ENCODE assay signal across 11 cellular contexts in genomic region chr22:29032014-29032475, GRCh38. TPM values are rescaled to one million over a fixed set of nuclear protein-coding genes. Genes with fewer than 3 reads are reported as not detected.
DNase-seq lines count a peak whose midpoint lies in the region; ATAC-seq and TF ChIP-seq lines count a peak whose summit lies in the region.
"Had no signal": no experiment of that assay in that cellular context is flagged by ENCODE, and none has a peak within 500 bp of the region (broad histone marks: within the 10 kb centered on the region; RNA-seq: fewer than 3 reads in every experiment).

No MANE protein-coding gene starts in this region.

- H3K27ac ChIP-seq in brain microvascular endothelial cell (peak overlapping the region; percentile 94), stomach smooth muscle (ENCODE audit: low read length) (peak overlapping the region; percentile 84), MM.1S (ENCODE audit: low read length) (no peak overlapping the region)

- no peaks in the 10 kb centered on the region for H3K79me2 ChIP-seq in MM.1S (ENCODE audit: low read length)

- H3K36me3 ChIP-seq in brain microvascular endothelial cell (replicated peaks) (no peaks in the 10 kb centered on the region), stomach smooth muscle (ENCODE audit: control insufficient read depth in 2 of 2, insufficient read depth in 2 of 2, low read length in 2 of 2) (peaks cover 0 to 2% of the 10 kb centered on the region in 2 donors), MM.1S (replicated peaks; ENCODE audit: insufficient read depth, low read length) (no peaks in the 10 kb centered on the region)

- no peaks in the 10 kb centered on the region for H3K9me3 Mint-ChIP-seq in activated CD4-positive, alpha-beta memory T cell treated with anti-CD3 and anti-CD28 coated beads for 36 hours
- H3K9me3 Mint-ChIP-seq: T-helper 2 cell treated with Interferon-gamma antibody and Interleukin-4, amounts not matched to agents 5 μg/mL and 100 μg/mL, for 36 hours had no signal

- H3K9me2 ChIP-seq in MM.1S (replicated peaks; ENCODE audit: insufficient read depth, low read length): no peaks in the 10 kb centered on the region

- H3K9ac ChIP-seq in stomach smooth muscle (ENCODE audit: low read length in 2 of 2): peak overlapping the region in 1 of 2 donors; percentile 63
- no peak overlapping the region for H3K9ac ChIP-seq in MM.1S (ENCODE audit: low read length)

- H4K20me1 ChIP-seq in MM.1S (ENCODE audit: insufficient read depth, low read length): no peaks in the 10 kb centered on the region

- ATAC-seq in left lobe of liver (peak; percentile 30), GM21528 (IDR thresholded peaks at IDR 0.05; ENCODE audit: low FRiP score, unreplicated experiment) (no peak)

- H3K9me3 ChIP-seq in stomach smooth muscle (ENCODE audit: control insufficient read depth in 2 of 2, low read length in 2 of 2): no peaks in the 10 kb centered on the region
- H3K9me3 ChIP-seq in MM.1S (replicated peaks; ENCODE audit: insufficient read depth, low read length): no peaks in the 10 kb centered on the region

- H3K27me3 Mint-ChIP-seq in activated CD4-positive, alpha-beta memory T cell treated with anti-CD3 and anti-CD28 coated beads for 36 hours: peaks cover 33% of the 10 kb centered on the region

- no peak for TF ChIP-seq CTCF in HFF-Myc (IDR thresholded peaks at IDR 0.05; ENCODE audit: low read depth, low read length, missing control alignments)
- peak; percentile 7 for TF ChIP-seq CTCF in brain microvascular endothelial cell (IDR thresholded peaks at IDR 0.05; ENCODE audit: low read depth, low read length, missing control alignments)
- no peak for TF ChIP-seq CTCF in MM.1S (IDR thresholded peaks at IDR 0.05; ENCODE audit: low read length)

- H3K4me3 Mint-ChIP-seq in activated CD4-positive, alpha-beta memory T cell treated with anti-CD3 and anti-CD28 coated beads for 36 hours: no peak overlapping the region
- H3K4me3 Mint-ChIP-seq: T-helper 2 cell treated with Interferon-gamma antibody and Interleukin-4, amounts not matched to agents 5 μg/mL and 100 μg/mL, for 36 hours had no signal

- no peak overlapping the region for H3K4me2 ChIP-seq in MM.1S (ENCODE audit: low read depth, low read length)

- peaks cover 8% of the 10 kb centered on the region for H3K4me1 Mint-ChIP-seq in activated CD4-positive, alpha-beta memory T cell treated with anti-CD3 and anti-CD28 coated beads for 36 hours (ENCODE audit: low read depth)

- H3K36me3 Mint-ChIP-seq in activated CD4-positive, alpha-beta memory T cell treated with anti-CD3 and anti-CD28 coated beads for 36 hours: no peaks in the 10 kb centered on the region

- H3K4me1 ChIP-seq in stomach smooth muscle (ENCODE audit: control insufficient read depth, insufficient read depth, low read length) (peaks cover 26% of the 10 kb centered on the region), MM.1S (ENCODE audit: low read length) (no peaks in the 10 kb centered on the region)

- no peak overlapping the region for H3K27ac Mint-ChIP-seq in activated CD4-positive, alpha-beta memory T cell treated with anti-CD3 and anti-CD28 coated beads for 36 hours
- H3K27ac Mint-ChIP-seq: T-helper 2 cell treated with Interferon-gamma antibody and Interleukin-4, amounts not matched to agents 5 μg/mL and 100 μg/mL, for 36 hours had no signal

- DNase-seq in HFF-Myc (ENCODE audit: extremely low read depth, low read depth): no peak
- DNase-seq in brain microvascular endothelial cell: no peak
- peak; percentile 64 for DNase-seq in left lobe of liver (ENCODE audit: low spot score)
- no peak for DNase-seq in activated CD4-positive, alpha-beta memory T cell treated with anti-CD3 and anti-CD28 coated beads for 36 hours
- no peak for DNase-seq in MM.1S
- DNase-seq in NCI-H2196 (lab: John Stamatoyannopoulos, UW; ENCODE audit: unreplicated experiment): no peak
- DNase-seq: activated effector memory CD4-positive, alpha-beta T cell treated with anti-CD3 and anti-CD28 coated beads, Interleukin-2, amount 50 U/mL, for 16 hours; NCI-H2107 had no signal

- in situ Hi-C loops in brain microvascular endothelial cell (cut with HindIII; ENCODE audit: low pct_ligation_motif_present, low sequenced_read_pairs): no loop called here

- peak overlapping the region; percentile 28 for H3K4me3 ChIP-seq in HFF-Myc (replicated peaks; ENCODE audit: low read depth, low read length)
- H3K4me3 ChIP-seq in brain microvascular endothelial cell (ENCODE audit: low read depth, low read length): peak overlapping the region; percentile 54
- peak overlapping the region in 1 of 2 donors; percentile 15 for H3K4me3 ChIP-seq in stomach smooth muscle (ENCODE audit: low read length in 2 of 2)
- H3K4me3 ChIP-seq in MM.1S (ENCODE audit: low read length): no peak overlapping the region

- no peak overlapping the region for H2AFZ ChIP-seq in MM.1S (ENCODE audit: low read length)

- CTCF ChIA-PET in activated CD4-positive, alpha-beta memory T cell treated with anti-CD3 and anti-CD28 coated beads for 36 hours (lab: Charles Lee): interaction anchor here (1.0 kb wide), 2 partner anchors 122 to 176 kb away, joined by 3 read pairs; no protein-coding TSS in a partner anchor

- H3F3A ChIP-seq in MM.1S (ENCODE audit: insufficient read depth, low read length): no peaks in the 10 kb centered on the region

- POLR2A ChIA-PET in activated CD4-positive, alpha-beta memory T cell treated with anti-CD3 and anti-CD28 coated beads for 36 hours (lab: Charles Lee): no interaction called here

- no peaks in the 10 kb centered on the region for H3K27me3 ChIP-seq in brain microvascular endothelial cell (replicated peaks)
- no peaks in the 10 kb centered on the region for H3K27me3 ChIP-seq in stomach smooth muscle (ENCODE audit: control insufficient read depth in 1 of 2, insufficient read depth in 2 of 2, low read length in 2 of 2)
- H3K27me3 ChIP-seq in MM.1S (replicated peaks; ENCODE audit: insufficient read depth, low read length): no peaks in the 10 kb centered on the region

- intact Hi-C loops in activated CD4-positive, alpha-beta memory T cell treated with anti-CD3 and anti-CD28 coated beads for 36 hours (cut with micrococcal nuclease): loop anchor here (10.0 kb wide), 1 partner anchor 57 kb away; no protein-coding TSS in a partner anchor

RNA-seq across cellular contexts. Expression of gene C22orf31, which starts 29.6 kb away (rescaled TPM):
- not detected for total RNA-seq in left lobe of liver
- not detected for total RNA-seq in activated CD4-positive, alpha-beta memory T cell treated with anti-CD3 and anti-CD28 coated beads for 36 hours

RNA-seq across cellular contexts. Expression of gene KREMEN1, which starts 40.8 kb away (rescaled TPM):
- 4.9 TPM for total RNA-seq in left lobe of liver
- under 1 TPM; 0.17 to 0.31 TPM for total RNA-seq in activated CD4-positive, alpha-beta memory T cell treated with anti-CD3 and anti-CD28 coated beads for 36 hours
